In the genomic region with DNA sequence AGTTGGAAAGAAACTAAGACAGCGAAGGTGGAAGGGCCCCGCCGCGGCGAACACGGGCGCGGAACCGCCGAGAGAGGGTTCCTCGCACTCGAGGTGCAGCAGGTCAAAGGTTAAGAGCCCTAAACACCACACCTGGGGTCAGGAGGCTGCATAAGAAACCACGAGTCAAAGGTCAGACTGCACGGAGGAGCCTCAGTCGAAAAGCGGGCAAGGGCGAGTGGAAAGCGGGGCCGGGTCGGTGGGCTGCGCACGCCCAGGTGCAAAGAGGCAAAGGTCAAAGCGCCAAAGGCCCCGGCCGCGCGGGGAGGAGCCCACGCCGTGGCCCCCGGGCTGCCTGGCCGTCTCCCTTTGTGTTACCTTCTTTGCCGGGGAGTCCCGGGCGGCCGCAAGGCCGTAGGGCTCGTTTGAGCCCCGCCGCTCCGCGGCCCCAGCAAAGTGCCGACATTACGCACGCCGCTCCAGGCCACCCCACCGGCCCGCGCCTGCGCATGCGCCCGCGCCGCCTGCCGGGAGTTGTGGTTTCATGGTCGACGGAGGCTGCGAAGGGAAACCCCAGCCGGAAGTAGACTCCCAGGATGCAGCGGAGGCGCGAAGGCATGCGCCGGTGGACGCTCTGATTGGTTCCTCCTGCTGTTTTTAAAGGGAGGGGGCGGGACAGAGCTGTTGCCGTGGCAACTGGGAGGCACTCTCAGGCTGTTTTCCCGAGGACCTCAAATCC, we compare ENCODE assay signal across 1 cellular context.
TF ChIP-seq lines count a peak whose summit lies in the region.

A gene (minus strand): TSS at position 470 of the 718 bp plus-strand sequence. CDS start 25 bp downstream, at position 445.

TF ChIP-seq in HepG2, 621 proteins besides CTCF, POLR2A, EP300 and RAD21 (continued from another document and continues in another):
- TF ChIP-seq, protein P1, sequence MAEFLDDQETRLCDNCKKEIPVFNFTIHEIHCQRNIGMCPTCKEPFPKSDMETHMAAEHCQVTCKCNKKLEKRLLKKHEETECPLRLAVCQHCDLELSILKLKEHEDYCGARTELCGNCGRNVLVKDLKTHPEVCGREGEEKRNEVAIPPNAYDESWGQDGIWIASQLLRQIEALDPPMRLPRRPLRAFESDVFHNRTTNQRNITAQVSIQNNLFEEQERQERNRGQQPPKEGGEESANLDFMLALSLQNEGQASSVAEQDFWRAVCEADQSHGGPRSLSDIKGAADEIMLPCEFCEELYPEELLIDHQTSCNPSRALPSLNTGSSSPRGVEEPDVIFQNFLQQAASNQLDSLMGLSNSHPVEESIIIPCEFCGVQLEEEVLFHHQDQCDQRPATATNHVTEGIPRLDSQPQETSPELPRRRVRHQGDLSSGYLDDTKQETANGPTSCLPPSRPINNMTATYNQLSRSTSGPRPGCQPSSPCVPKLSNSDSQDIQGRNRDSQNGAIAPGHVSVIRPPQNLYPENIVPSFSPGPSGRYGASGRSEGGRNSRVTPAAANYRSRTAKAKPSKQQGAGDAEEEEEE (CRISPR knock-in tag; IDR thresholded peaks at IDR 0.05; ENCODE audit: borderline replicate concordance) = no peak
- TF ChIP-seq ZNF234 (CRISPR knock-in tag; conservative IDR thresholded peaks at IDR 0.05) (no peak), EHMT2 (IDR thresholded peaks at IDR 0.05; ENCODE audit: borderline replicate concordance, low read depth, low read length) (no peak), ZNF816 (CRISPR knock-in tag; IDR thresholded peaks at IDR 0.05; ENCODE audit: borderline replicate concordance) (peak; percentile 44; the same call in 1 of the 2 replicates), MAF1 (CRISPR knock-in tag; IDR thresholded peaks at IDR 0.05; ENCODE audit: borderline replicate concordance) (0 out of 2 replicates have a peak, but pooled peaks have one; percentile 71), ZNF83 (CRISPR knock-in tag; IDR thresholded peaks at IDR 0.05; ENCODE audit: borderline replicate concordance) (0 out of 2 replicates have a peak, but pooled peaks have one; percentile 21), CBX1 (IDR thresholded peaks at IDR 0.05; ENCODE audit: low read depth) (peak; percentile 18), ZNF572 (CRISPR knock-in tag; IDR thresholded peaks at IDR 0.05) (no peak), ZNF431 (CRISPR knock-in tag; IDR thresholded peaks at IDR 0.05; ENCODE audit: borderline replicate concordance, low read depth) (no peak), CBX2 (IDR thresholded peaks at IDR 0.05; ENCODE audit: low read depth, low read length) (no peak), CBX2 (CRISPR knock-in tag; IDR thresholded peaks at IDR 0.05; ENCODE audit: low read depth) (no peak), ZNF629 (CRISPR knock-in tag; conservative IDR thresholded peaks at IDR 0.05) (0 out of 2 replicates have a peak, but pooled peaks have one; percentile 12), ZNF749 (CRISPR knock-in tag; IDR thresholded peaks at IDR 0.05; ENCODE audit: borderline replicate concordance) (peak; percentile 51; the same call in 1 of the 2 replicates), ZNF644 (CRISPR knock-in tag; IDR thresholded peaks at IDR 0.05; ENCODE audit: low read depth) (no peak), PTBP1 (IDR thresholded peaks at IDR 0.05; ENCODE audit: low read depth, low read length, poor library complexity, severe bottlenecking) (no peak), ZNF781 (CRISPR knock-in tag; IDR thresholded peaks at IDR 0.05; ENCODE audit: borderline replicate concordance, not compliant biosample characterization) (no peak), TP53 (CRISPR knock-in tag; conservative IDR thresholded peaks at IDR 0.05) (0 out of 2 replicates have a peak, but pooled peaks have one; percentile 57), ZNF660 (CRISPR knock-in tag; IDR thresholded peaks at IDR 0.05; ENCODE audit: borderline replicate concordance, low read depth) (no peak), SAFB2 (CRISPR knock-in tag; IDR thresholded peaks at IDR 0.05; ENCODE audit: borderline replicate concordance, low read depth) (0 out of 2 replicates have a peak, but pooled peaks have one; percentile 30), GZF1 (CRISPR knock-in tag; IDR thresholded peaks at IDR 0.05) (0 out of 2 replicates have a peak, but pooled peaks have one; percentile 36), NCOA5 (CRISPR knock-in tag; IDR thresholded peaks at IDR 0.05) (no peak), TARDBP (CRISPR knock-in tag; IDR thresholded peaks at IDR 0.05) (no peak), MXI1 (IDR thresholded peaks at IDR 0.05; ENCODE audit: borderline replicate concordance, low read depth, low read length) (peak; percentile 92), ZNF17 (CRISPR knock-in tag; IDR thresholded peaks at IDR 0.05) (no peak), SIN3B (IDR thresholded peaks at IDR 0.05; ENCODE audit: low read length) (peak; percentile 62; the same call in 1 of the 2 replicates), ZBTB8A (CRISPR knock-in tag; IDR thresholded peaks at IDR 0.05; ENCODE audit: borderline replicate concordance, low read depth) (no peak), CENPT (CRISPR knock-in tag; IDR thresholded peaks at IDR 0.05; ENCODE audit: low read depth) (no peak), THAP11 (CRISPR knock-in tag; IDR thresholded peaks at IDR 0.05) (peak; percentile 98), FOXA3 (CRISPR knock-in tag; IDR thresholded peaks at IDR 0.05) (peak; percentile 38), ZFYVE20 (CRISPR knock-in tag; IDR thresholded peaks at IDR 0.05; ENCODE audit: borderline replicate concordance, low read depth) (no peak), MEIS2 (CRISPR knock-in tag; IDR thresholded peaks at IDR 0.05) (no peak; the same call in none of the 2 replicates), JUND (CRISPR knock-in tag; IDR thresholded peaks at IDR 0.05) (no peak), ZFP1 (CRISPR knock-in tag; IDR thresholded peaks at IDR 0.05) (no peak)
- TF ChIP-seq, protein P2, sequence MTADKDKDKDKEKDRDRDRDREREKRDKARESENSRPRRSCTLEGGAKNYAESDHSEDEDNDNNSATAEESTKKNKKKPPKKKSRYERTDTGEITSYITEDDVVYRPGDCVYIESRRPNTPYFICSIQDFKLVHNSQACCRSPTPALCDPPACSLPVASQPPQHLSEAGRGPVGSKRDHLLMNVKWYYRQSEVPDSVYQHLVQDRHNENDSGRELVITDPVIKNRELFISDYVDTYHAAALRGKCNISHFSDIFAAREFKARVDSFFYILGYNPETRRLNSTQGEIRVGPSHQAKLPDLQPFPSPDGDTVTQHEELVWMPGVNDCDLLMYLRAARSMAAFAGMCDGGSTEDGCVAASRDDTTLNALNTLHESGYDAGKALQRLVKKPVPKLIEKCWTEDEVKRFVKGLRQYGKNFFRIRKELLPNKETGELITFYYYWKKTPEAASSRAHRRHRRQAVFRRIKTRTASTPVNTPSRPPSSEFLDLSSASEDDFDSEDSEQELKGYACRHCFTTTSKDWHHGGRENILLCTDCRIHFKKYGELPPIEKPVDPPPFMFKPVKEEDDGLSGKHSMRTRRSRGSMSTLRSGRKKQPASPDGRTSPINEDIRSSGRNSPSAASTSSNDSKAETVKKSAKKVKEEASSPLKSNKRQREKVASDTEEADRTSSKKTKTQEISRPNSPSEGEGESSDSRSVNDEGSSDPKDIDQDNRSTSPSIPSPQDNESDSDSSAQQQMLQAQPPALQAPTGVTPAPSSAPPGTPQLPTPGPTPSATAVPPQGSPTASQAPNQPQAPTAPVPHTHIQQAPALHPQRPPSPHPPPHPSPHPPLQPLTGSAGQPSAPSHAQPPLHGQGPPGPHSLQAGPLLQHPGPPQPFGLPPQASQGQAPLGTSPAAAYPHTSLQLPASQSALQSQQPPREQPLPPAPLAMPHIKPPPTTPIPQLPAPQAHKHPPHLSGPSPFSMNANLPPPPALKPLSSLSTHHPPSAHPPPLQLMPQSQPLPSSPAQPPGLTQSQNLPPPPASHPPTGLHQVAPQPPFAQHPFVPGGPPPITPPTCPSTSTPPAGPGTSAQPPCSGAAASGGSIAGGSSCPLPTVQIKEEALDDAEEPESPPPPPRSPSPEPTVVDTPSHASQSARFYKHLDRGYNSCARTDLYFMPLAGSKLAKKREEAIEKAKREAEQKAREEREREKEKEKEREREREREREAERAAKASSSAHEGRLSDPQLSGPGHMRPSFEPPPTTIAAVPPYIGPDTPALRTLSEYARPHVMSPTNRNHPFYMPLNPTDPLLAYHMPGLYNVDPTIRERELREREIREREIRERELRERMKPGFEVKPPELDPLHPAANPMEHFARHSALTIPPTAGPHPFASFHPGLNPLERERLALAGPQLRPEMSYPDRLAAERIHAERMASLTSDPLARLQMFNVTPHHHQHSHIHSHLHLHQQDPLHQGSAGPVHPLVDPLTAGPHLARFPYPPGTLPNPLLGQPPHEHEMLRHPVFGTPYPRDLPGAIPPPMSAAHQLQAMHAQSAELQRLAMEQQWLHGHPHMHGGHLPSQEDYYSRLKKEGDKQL (CRISPR knock-in tag; IDR thresholded peaks at IDR 0.05; ENCODE audit: low read depth) = no peak
- TF ChIP-seq, protein P3, sequence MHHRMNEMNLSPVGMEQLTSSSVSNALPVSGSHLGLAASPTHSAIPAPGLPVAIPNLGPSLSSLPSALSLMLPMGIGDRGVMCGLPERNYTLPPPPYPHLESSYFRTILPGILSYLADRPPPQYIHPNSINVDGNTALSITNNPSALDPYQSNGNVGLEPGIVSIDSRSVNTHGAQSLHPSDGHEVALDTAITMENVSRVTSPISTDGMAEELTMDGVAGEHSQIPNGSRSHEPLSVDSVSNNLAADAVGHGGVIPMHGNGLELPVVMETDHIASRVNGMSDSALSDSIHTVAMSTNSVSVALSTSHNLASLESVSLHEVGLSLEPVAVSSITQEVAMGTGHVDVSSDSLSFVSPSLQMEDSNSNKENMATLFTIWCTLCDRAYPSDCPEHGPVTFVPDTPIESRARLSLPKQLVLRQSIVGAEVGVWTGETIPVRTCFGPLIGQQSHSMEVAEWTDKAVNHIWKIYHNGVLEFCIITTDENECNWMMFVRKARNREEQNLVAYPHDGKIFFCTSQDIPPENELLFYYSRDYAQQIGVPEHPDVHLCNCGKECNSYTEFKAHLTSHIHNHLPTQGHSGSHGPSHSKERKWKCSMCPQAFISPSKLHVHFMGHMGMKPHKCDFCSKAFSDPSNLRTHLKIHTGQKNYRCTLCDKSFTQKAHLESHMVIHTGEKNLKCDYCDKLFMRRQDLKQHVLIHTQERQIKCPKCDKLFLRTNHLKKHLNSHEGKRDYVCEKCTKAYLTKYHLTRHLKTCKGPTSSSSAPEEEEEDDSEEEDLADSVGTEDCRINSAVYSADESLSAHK (CRISPR knock-in tag; IDR thresholded peaks at IDR 0.05; ENCODE audit: borderline replicate concordance) = no peak
- TF ChIP-seq, protein P4, sequence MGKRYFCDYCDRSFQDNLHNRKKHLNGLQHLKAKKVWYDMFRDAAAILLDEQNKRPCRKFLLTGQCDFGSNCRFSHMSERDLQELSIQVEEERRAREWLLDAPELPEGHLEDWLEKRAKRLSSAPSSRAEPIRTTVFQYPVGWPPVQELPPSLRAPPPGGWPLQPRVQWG (CRISPR knock-in tag; IDR thresholded peaks at IDR 0.05; ENCODE audit: borderline replicate concordance, low read depth) = no peak
- TF ChIP-seq, protein P5, sequence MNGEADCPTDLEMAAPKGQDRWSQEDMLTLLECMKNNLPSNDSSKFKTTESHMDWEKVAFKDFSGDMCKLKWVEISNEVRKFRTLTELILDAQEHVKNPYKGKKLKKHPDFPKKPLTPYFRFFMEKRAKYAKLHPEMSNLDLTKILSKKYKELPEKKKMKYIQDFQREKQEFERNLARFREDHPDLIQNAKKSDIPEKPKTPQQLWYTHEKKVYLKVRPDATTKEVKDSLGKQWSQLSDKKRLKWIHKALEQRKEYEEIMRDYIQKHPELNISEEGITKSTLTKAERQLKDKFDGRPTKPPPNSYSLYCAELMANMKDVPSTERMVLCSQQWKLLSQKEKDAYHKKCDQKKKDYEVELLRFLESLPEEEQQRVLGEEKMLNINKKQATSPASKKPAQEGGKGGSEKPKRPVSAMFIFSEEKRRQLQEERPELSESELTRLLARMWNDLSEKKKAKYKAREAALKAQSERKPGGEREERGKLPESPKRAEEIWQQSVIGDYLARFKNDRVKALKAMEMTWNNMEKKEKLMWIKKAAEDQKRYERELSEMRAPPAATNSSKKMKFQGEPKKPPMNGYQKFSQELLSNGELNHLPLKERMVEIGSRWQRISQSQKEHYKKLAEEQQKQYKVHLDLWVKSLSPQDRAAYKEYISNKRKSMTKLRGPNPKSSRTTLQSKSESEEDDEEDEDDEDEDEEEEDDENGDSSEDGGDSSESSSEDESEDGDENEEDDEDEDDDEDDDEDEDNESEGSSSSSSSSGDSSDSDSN (CRISPR knock-in tag; IDR thresholded peaks at IDR 0.05) = no peak; the same call in 1 of the 2 replicates
- TF ChIP-seq, protein P6, sequence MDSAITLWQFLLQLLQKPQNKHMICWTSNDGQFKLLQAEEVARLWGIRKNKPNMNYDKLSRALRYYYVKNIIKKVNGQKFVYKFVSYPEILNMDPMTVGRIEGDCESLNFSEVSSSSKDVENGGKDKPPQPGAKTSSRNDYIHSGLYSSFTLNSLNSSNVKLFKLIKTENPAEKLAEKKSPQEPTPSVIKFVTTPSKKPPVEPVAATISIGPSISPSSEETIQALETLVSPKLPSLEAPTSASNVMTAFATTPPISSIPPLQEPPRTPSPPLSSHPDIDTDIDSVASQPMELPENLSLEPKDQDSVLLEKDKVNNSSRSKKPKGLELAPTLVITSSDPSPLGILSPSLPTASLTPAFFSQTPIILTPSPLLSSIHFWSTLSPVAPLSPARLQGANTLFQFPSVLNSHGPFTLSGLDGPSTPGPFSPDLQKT (CRISPR knock-in tag; IDR thresholded peaks at IDR 0.05; ENCODE audit: borderline replicate concordance) = peak; percentile 47; the same call in 1 of the 2 replicates
- TF ChIP-seq, protein P7, sequence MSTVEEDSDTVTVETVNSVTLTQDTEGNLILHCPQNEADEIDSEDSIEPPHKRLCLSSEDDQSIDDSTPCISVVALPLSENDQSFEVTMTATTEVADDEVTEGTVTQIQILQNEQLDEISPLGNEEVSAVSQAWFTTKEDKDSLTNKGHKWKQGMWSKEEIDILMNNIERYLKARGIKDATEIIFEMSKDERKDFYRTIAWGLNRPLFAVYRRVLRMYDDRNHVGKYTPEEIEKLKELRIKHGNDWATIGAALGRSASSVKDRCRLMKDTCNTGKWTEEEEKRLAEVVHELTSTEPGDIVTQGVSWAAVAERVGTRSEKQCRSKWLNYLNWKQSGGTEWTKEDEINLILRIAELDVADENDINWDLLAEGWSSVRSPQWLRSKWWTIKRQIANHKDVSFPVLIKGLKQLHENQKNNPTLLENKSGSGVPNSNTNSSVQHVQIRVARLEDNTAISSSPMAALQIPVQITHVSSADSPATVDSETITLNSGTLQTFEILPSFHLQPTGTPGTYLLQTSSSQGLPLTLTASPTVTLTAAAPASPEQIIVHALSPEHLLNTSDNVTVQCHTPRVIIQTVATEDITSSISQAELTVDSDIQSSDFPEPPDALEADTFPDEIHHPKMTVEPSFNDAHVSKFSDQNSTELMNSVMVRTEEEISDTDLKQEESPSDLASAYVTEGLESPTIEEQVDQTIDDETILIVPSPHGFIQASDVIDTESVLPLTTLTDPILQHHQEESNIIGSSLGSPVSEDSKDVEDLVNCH (CRISPR knock-in tag; IDR thresholded peaks at IDR 0.05) = no peak
- TF ChIP-seq, protein P8, sequence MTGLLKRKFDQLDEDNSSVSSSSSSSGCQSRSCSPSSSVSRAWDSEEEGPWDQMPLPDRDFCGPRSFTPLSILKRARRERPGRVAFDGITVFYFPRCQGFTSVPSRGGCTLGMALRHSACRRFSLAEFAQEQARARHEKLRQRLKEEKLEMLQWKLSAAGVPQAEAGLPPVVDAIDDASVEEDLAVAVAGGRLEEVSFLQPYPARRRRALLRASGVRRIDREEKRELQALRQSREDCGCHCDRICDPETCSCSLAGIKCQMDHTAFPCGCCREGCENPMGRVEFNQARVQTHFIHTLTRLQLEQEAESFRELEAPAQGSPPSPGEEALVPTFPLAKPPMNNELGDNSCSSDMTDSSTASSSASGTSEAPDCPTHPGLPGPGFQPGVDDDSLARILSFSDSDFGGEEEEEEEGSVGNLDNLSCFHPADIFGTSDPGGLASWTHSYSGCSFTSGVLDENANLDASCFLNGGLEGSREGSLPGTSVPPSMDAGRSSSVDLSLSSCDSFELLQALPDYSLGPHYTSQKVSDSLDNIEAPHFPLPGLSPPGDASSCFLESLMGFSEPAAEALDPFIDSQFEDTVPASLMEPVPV (CRISPR knock-in tag; IDR thresholded peaks at IDR 0.05) = no peak
